Comparison of ENCODE assay signal across 8 cellular contexts in genomic region chr16:23801387-23801786, GRCh38. TPM values are rescaled to one million over a fixed set of nuclear protein-coding genes. Genes with fewer than 3 reads are reported as not detected.
A peak's percentile ranks its signal among the peaks of the same experiment; 100 is the strongest.
DNase-seq lines count a peak whose midpoint lies in the region; ATAC-seq and TF ChIP-seq lines count a peak whose summit lies in the region.

No MANE protein-coding gene starts in this region.

- CTCF ChIA-PET in OCI-LY7 (lab: Charles Lee; ENCODE audit: unreplicated experiment), result no interaction called here

- peak; percentile 46 for TF ChIP-seq RAD21 in neural cell (conservative IDR thresholded peaks at IDR 0.05)

- POLR2A ChIA-PET in OCI-LY7 (lab: Charles Lee), result interaction anchor here (0.6 to 1.1 kb wide), 2 partner anchors 75 to 212 kb away, joined by 3 read pairs; no protein-coding TSS in a partner anchor

- H3K27ac ChIP-seq in OCI-LY7 (ENCODE audit: low read depth, low read length, poor library complexity, severe bottlenecking) (no peak overlapping the region), neural cell (ENCODE audit: low read length) (no peak overlapping the region)

- no peak overlapping the region for H3K9ac ChIP-seq in neural cell (ENCODE audit: low read length)

- TF ChIP-seq CTCF in HFFc6 (IDR thresholded peaks at IDR 0.05), result peak; percentile 79
- TF ChIP-seq CTCF in OCI-LY7 (conservative IDR thresholded peaks at IDR 0.05; ENCODE audit: low read length), result peak; percentile 77
- TF ChIP-seq CTCF in fibroblast of mammary gland (conservative IDR thresholded peaks at IDR 0.05; ENCODE audit: control insufficient read depth, insufficient read depth, low read depth, low read length), result peak; percentile 79
- TF ChIP-seq CTCF in neural cell (IDR thresholded peaks at IDR 0.05; ENCODE audit: poor library complexity, severe bottlenecking), result peak; percentile 39

- no peaks in the 10 kb centered on the region for H4K20me1 ChIP-seq in OCI-LY7 (ENCODE audit: insufficient read depth, low read length)
- no peaks in the 10 kb centered on the region for H4K20me1 ChIP-seq in neural cell (ENCODE audit: insufficient read depth)

- peaks cover 11% of the 10 kb centered on the region for H3K4me1 Mint-ChIP-seq in HFFc6 (ENCODE audit: low read depth)
- peaks cover 12% of the 10 kb centered on the region for H3K4me1 Mint-ChIP-seq in activated T-cell treated with anti-CD3 and anti-CD28 coated beads, Interleukin-2, amount 50 U/mL, for 24 hours (ENCODE audit: low read depth)

- H3K27ac Mint-ChIP-seq in HFFc6, result no peak overlapping the region
- no peak overlapping the region for H3K27ac Mint-ChIP-seq in activated T-cell treated with anti-CD3 and anti-CD28 coated beads, Interleukin-2, amount 50 U/mL, for 24 hours

- peak; percentile 71 for ATAC-seq in stimulated activated naive CD8-positive, alpha-beta T cell treated with anti-CD3 and anti-CD28 coated beads, Interleukin-15, Interleukin-2, amounts not matched to agents 100 U/mL and 50 U/mL, for 24 hours
- no peak for ATAC-seq in HG03439 (IDR thresholded peaks at IDR 0.05; ENCODE audit: unreplicated experiment)

- H3K9me2 ChIP-seq in OCI-LY7 (ENCODE audit: insufficient read depth, low read length) (no peaks in the 10 kb centered on the region), neural cell (ENCODE audit: insufficient read depth, low read length) (no peaks in the 10 kb centered on the region)

- peaks cover 4% of the 10 kb centered on the region; the same call in 1 of the 2 replicates for H3K27me3 Mint-ChIP-seq in HFFc6 (ENCODE audit: insufficient read depth)
- H3K27me3 Mint-ChIP-seq in activated T-cell treated with anti-CD3 and anti-CD28 coated beads, Interleukin-2, amount 50 U/mL, for 24 hours, result no peaks in the 10 kb centered on the region

- H3K4me1 ChIP-seq in OCI-LY7 (ENCODE audit: insufficient read depth, low read length, poor library complexity, severe bottlenecking), result peaks cover 26% of the 10 kb centered on the region

- no peaks in the 10 kb centered on the region for H3K36me3 ChIP-seq in OCI-LY7 (ENCODE audit: insufficient read depth, low read length)
- H3K36me3 ChIP-seq in neural cell (ENCODE audit: insufficient read depth, low read length), result no peaks in the 10 kb centered on the region

- H3K4me2 ChIP-seq in OCI-LY7 (ENCODE audit: low read length) (no peak overlapping the region), neural cell (ENCODE audit: low read length) (no peak overlapping the region)

- H2AFZ ChIP-seq in OCI-LY7 (ENCODE audit: low read length) (no peak overlapping the region), neural cell (ENCODE audit: low read depth, low read length) (no peak overlapping the region)

- no TSS peak for BruUV-seq in OCI-LY7 (replicated peaks; lab: Mats Ljungman, UMichigan)

- intact Hi-C loops in OCI-LY7 (cut with micrococcal nuclease; ENCODE audit: unreplicated experiment), result loop anchor here (1.0 to 5.0 kb wide), 4 partner anchors 76 to 703 kb away; no protein-coding TSS in a partner anchor

- H3F3A ChIP-seq in neural cell (ENCODE audit: insufficient read depth, low read length, poor library complexity, severe bottlenecking), result no peaks in the 10 kb centered on the region

- H3K27me3 ChIP-seq in neural cell (ENCODE audit: insufficient read depth, low read depth, low read length), result no peaks in the 10 kb centered on the region

- H3K9me3 Mint-ChIP-seq in HFFc6, result no peaks in the 10 kb centered on the region
- no peaks in the 10 kb centered on the region for H3K9me3 Mint-ChIP-seq in activated T-cell treated with anti-CD3 and anti-CD28 coated beads, Interleukin-2, amount 50 U/mL, for 24 hours

- H3K9me3 ChIP-seq in OCI-LY7 (ENCODE audit: low read length) (no peaks in the 10 kb centered on the region), neural cell (ENCODE audit: low read length) (no peaks in the 10 kb centered on the region)

- H3K4me3 ChIP-seq in OCI-LY7 (ENCODE audit: low read depth, low read length, poor library complexity, severe bottlenecking) (no peak overlapping the region), fibroblast of mammary gland (ENCODE audit: control insufficient read depth, low read depth, low read length) (no peak overlapping the region), neural cell (ENCODE audit: low read length) (no peak overlapping the region)

- no peak overlapping the region for H3K4me3 Mint-ChIP-seq in HFFc6
- no peak overlapping the region for H3K4me3 Mint-ChIP-seq in activated T-cell treated with anti-CD3 and anti-CD28 coated beads, Interleukin-2, amount 50 U/mL, for 24 hours

- no peak for TF ChIP-seq EP300 in neural cell (conservative IDR thresholded peaks at IDR 0.05; ENCODE audit: poor library complexity, severe bottlenecking)

- no peaks in the 10 kb centered on the region for H3K36me3 Mint-ChIP-seq in HFFc6 (ENCODE audit: low read depth)
- no peaks in the 10 kb centered on the region for H3K36me3 Mint-ChIP-seq in activated T-cell treated with anti-CD3 and anti-CD28 coated beads, Interleukin-2, amount 50 U/mL, for 24 hours (ENCODE audit: low read depth)

- H3K79me2 ChIP-seq in OCI-LY7 (ENCODE audit: insufficient read depth, low read depth, low read length) (no peaks in the 10 kb centered on the region), neural cell (replicated peaks; ENCODE audit: insufficient read depth, low read length) (no peaks in the 10 kb centered on the region)

- DNase-seq in CD1c-positive myeloid dendritic cell (ENCODE audit: extremely low spot score) (peak; percentile 81), HFFc6 (peak; percentile 49), OCI-LY7 (ENCODE audit: low spot score) (peak; percentile 77), fibroblast of mammary gland (ENCODE audit: low read depth) (peak; percentile 58)
- DNase-seq in activated T-cell treated with anti-CD3 and anti-CD28 coated beads, Interleukin-2, amount 50 U/mL, for 24 hours, result peak; percentile 83
- DNase-seq in stimulated activated naive CD8-positive, alpha-beta T cell treated with anti-CD3 and anti-CD28 coated beads, Interleukin-15, Interleukin-2, amounts not matched to agents 100 U/mL and 50 U/mL, for 24 hours, result peak; percentile 86

TF ChIP-seq in neural cell, 6 proteins besides CTCF, POLR2A, EP300 and RAD21:
- peak; percentile 62 for TF ChIP-seq SMC3 (conservative IDR thresholded peaks at IDR 0.05; ENCODE audit: poor library complexity)
- no peak for TF ChIP-seq TAF1 (IDR thresholded peaks at IDR 0.05; ENCODE audit: low read depth)
- TF ChIP-seq POLR2AphosphoS5 (IDR thresholded peaks at IDR 0.05), result no peak
- no peak for TF ChIP-seq EZH2 (IDR thresholded peaks at IDR 0.05; ENCODE audit: borderline replicate concordance, insufficient read depth, low read length, poor library complexity, severe bottlenecking)
- no peak for TF ChIP-seq MXI1 (conservative IDR thresholded peaks at IDR 0.05; ENCODE audit: poor library complexity, severe bottlenecking)
- TF ChIP-seq REST (IDR thresholded peaks at IDR 0.05; ENCODE audit: borderline replicate concordance), result no peak

RNA-seq across cellular contexts. Expression of gene PRKCB, which starts 34.4 kb away (rescaled TPM):
- total RNA-seq in HFFc6 (2021; fragmentation: NEBNext Ultra II Directional; extraction: Animal tissue kit (Norgen Biotek cat#: 25700)), result not detected
- total RNA-seq in OCI-LY7 (2014; rRNA removed; shearing (Covaris generic)), result 21.0 and 24.2 TPM in 2 replicates
- total RNA-seq in OCI-LY7 (2022), result 44.5 and 51.6 TPM in 2 replicates
- 27.6 and 30.0 TPM in 2 replicates for polyA plus RNA-seq in neural cell
- 61.8 and 66.2 TPM in 2 replicates for polyA minus RNA-seq in neural cell

RNA-seq across cellular contexts. Expression of gene CHP2, which starts 46.6 kb away (rescaled TPM):
- total RNA-seq in HFFc6 (2021; fragmentation: NEBNext Ultra II Directional; extraction: Animal tissue kit (Norgen Biotek cat#: 25700)), result not detected
- total RNA-seq in OCI-LY7 (2014; rRNA removed; shearing (Covaris generic)), result not detected in 2 replicates
- total RNA-seq in OCI-LY7 (2022), result not detected in 2 replicates
- not detected in 2 replicates for polyA plus RNA-seq in neural cell
- polyA minus RNA-seq in neural cell, result not detected in 2 replicates

Comparison
In these comparisons a context has a peak if more than half of its experiments do, and no peak if none do; other contexts are left out.
1. RNA of gene PRKCB, which starts 34.4 kb away (total RNA-seq): 21.0 to 51.6 TPM in OCI-LY7; not detected in HFFc6; every median in the first group is over 10 times any median in the second.
2. Peak in every context shown above with its lines, with median percentiles within 50 percentile points of each other: DNase-seq and CTCF ChIP-seq.